ENCODE assay signal across 8 cellular contexts in the genomic region with DNA sequence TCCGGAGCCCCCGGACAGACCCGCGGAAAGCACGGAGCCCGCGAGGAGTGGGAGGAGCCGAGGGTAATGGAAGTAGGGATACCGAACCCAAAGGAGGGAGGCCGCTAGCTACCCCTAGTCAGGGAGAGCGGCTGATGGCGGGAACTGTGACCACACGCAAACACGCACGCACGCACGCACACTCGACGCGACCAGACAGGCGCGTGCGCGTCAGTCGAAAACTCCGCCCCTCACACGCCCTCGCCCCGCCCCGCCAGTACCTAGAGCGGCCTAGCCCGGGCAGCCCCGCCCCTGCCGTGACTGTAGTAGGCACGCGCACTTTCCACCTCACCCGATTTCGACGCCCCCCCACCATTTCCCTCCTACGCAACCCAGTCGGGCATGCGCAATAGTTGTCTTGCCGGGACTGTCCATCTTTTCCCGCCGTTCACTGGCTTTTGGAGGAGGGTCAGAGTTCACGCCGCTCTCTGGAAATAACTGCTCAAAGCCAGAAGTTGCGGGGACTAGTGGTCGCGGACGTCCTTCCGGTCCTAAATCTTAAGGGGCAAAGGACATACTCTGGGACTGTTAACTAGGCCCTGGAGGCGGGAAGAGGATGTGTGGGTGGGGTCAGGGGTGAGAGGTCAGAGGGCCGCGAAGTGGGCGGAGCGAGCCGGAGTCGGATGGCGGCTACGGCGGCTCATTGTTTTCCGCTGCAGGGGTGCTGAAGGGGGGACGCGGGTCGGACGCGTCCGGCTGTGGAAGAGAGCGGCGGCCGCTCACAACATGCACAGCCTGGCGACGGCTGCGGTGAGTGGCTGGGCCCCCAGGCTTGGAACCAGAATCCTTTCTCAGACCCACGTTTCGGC. TPM values are rescaled to one million over a fixed set of nuclear protein-coding genes. Genes with fewer than 3 reads are reported as not detected.
DNase-seq lines count a peak whose midpoint lies in the region; ATAC-seq and TF ChIP-seq lines count a peak whose summit lies in the region.

A gene with protein sequence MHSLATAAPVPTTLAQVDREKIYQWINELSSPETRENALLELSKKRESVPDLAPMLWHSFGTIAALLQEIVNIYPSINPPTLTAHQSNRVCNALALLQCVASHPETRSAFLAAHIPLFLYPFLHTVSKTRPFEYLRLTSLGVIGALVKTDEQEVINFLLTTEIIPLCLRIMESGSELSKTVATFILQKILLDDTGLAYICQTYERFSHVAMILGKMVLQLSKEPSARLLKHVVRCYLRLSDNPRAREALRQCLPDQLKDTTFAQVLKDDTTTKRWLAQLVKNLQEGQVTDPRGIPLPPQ (plus strand): TSS at position 650 of the 848 bp plus-strand sequence. CDS start 116 bp downstream, at position 766.
A gene with protein sequence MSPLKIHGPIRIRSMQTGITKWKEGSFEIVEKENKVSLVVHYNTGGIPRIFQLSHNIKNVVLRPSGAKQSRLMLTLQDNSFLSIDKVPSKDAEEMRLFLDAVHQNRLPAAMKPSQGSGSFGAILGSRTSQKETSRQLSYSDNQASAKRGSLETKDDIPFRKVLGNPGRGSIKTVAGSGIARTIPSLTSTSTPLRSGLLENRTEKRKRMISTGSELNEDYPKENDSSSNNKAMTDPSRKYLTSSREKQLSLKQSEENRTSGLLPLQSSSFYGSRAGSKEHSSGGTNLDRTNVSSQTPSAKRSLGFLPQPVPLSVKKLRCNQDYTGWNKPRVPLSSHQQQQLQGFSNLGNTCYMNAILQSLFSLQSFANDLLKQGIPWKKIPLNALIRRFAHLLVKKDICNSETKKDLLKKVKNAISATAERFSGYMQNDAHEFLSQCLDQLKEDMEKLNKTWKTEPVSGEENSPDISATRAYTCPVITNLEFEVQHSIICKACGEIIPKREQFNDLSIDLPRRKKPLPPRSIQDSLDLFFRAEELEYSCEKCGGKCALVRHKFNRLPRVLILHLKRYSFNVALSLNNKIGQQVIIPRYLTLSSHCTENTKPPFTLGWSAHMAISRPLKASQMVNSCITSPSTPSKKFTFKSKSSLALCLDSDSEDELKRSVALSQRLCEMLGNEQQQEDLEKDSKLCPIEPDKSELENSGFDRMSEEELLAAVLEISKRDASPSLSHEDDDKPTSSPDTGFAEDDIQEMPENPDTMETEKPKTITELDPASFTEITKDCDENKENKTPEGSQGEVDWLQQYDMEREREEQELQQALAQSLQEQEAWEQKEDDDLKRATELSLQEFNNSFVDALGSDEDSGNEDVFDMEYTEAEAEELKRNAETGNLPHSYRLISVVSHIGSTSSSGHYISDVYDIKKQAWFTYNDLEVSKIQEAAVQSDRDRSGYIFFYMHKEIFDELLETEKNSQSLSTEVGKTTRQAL (minus strand): TSS at position 162 of the 848 bp plus-strand sequence. CDS start 9,698 bp downstream, outside the sequence.

- peak within 1 kb of the TSS; percentile 97 for H3K27ac Mint-ChIP-seq in HFFc6
- peak within 1 kb of the TSS; percentile 99 for H3K27ac Mint-ChIP-seq in activated naive CD4-positive, alpha-beta T cell treated with anti-CD3 and anti-CD28 coated beads, Interleukin-2, amount 10 ng/mL, durations not matched to agents 7 days and 5 days

- H3K27ac ChIP-seq in SK-N-MC, result peak within 1 kb of the TSS; percentile 67
- H3K27ac ChIP-seq in gastroesophageal sphincter, result peak within 1 kb of the TSS; percentile 90 to 98 (median 94)

- H3K36me3 ChIP-seq in SK-N-MC (ENCODE audit: insufficient read depth, low read length) (peaks cover 47% of the 10 kb centered on the region), gastroesophageal sphincter (peaks cover 0 to 23% of the 10 kb centered on the region in 2 donors)

- H3K27me3 ChIP-seq in gastroesophageal sphincter, result no peaks in the 10 kb centered on the region

- H3K27me3 Mint-ChIP-seq in HFFc6 (ENCODE audit: insufficient read depth), result peaks cover 5% of the 10 kb centered on the region
- H3K27me3 Mint-ChIP-seq in activated naive CD4-positive, alpha-beta T cell treated with anti-CD3 and anti-CD28 coated beads, Interleukin-2, amount 10 ng/mL, durations not matched to agents 7 days and 5 days, result no peaks in the 10 kb centered on the region

- peak; percentile 39 for TF ChIP-seq EP300 in gastroesophageal sphincter (IDR thresholded peaks at IDR 0.05)

- H3K9ac ChIP-seq in SK-N-MC (ENCODE audit: insufficient read length), result peak within 1 kb of the TSS; percentile 95

- H3K4me1 ChIP-seq in gastroesophageal sphincter, result peaks cover 4 to 68% (median 19%) of the 10 kb centered on the region in 3 donors

- 0% methylated on average over 25 to 32 of the region's 77 CpGs for WGBS in gastroesophageal sphincter (ENCODE audit: low coverage in 1 of 2), 2 donors

- H3K4me3 Mint-ChIP-seq in HFFc6, result peak within 1 kb of the TSS; percentile 96
- H3K4me3 Mint-ChIP-seq in activated naive CD4-positive, alpha-beta T cell treated with anti-CD3 and anti-CD28 coated beads, Interleukin-2, amount 10 ng/mL, durations not matched to agents 7 days and 5 days, result peak within 1 kb of the TSS; percentile 95

- H3K9me3 ChIP-seq in SK-N-MC (ENCODE audit: low read depth, low read length), result no peaks in the 10 kb centered on the region
- no peaks in the 10 kb centered on the region for H3K9me3 ChIP-seq in gastroesophageal sphincter

- H3K36me3 Mint-ChIP-seq in HFFc6 (ENCODE audit: low read depth), result peaks cover 18% of the 10 kb centered on the region
- H3K36me3 Mint-ChIP-seq in activated naive CD4-positive, alpha-beta T cell treated with anti-CD3 and anti-CD28 coated beads, Interleukin-2, amount 10 ng/mL, durations not matched to agents 7 days and 5 days, result peaks cover 48% of the 10 kb centered on the region

- H3K9me3 Mint-ChIP-seq in HFFc6, result no peaks in the 10 kb centered on the region
- no peaks in the 10 kb centered on the region for H3K9me3 Mint-ChIP-seq in activated naive CD4-positive, alpha-beta T cell treated with anti-CD3 and anti-CD28 coated beads, Interleukin-2, amount 10 ng/mL, durations not matched to agents 7 days and 5 days

- ATAC-seq in gastroesophageal sphincter, result peak; percentile 96

- CTCF ChIA-PET in activated naive CD4-positive, alpha-beta T cell treated with anti-CD3 and anti-CD28 coated beads, Interleukin-2, amount 10 ng/mL, durations not matched to agents 7 days and 5 days (lab: Charles Lee), result interaction anchor here (0.6 kb wide), 1 partner anchor 52 kb away, joined by 3 read pairs; no protein-coding TSS in a partner anchor

- H3K4me3 ChIP-seq in NB4 (ENCODE audit: low read depth, low read length) (peak within 1 kb of the TSS; percentile 97), SK-N-MC (peak within 1 kb of the TSS; percentile 92), gastroesophageal sphincter (peak within 1 kb of the TSS; percentile 66 to 71)

- DNase-seq in GM04503 (ENCODE audit: low read depth) (peak; percentile 80), HFFc6 (peak; percentile 98), NB4 (ENCODE audit: low read depth) (peak; percentile 99), SK-N-MC (ENCODE audit: low read depth, low spot score) (peak; percentile 81), non-pigmented ciliary epithelial cell (ENCODE audit: low read depth) (peak; percentile 88), superior temporal gyrus (ENCODE audit: extremely low spot score) (peak; percentile 98)
- peak; percentile 100 for DNase-seq in activated naive CD4-positive, alpha-beta T cell treated with anti-CD3 and anti-CD28 coated beads, Interleukin-2, amount 10 ng/mL, durations not matched to agents 7 days and 5 days

- TF ChIP-seq CTCF in HFFc6 (IDR thresholded peaks at IDR 0.05) (no peak), NB4 (IDR thresholded peaks at IDR 0.05; ENCODE audit: low read depth, low read length) (no peak), gastroesophageal sphincter (IDR thresholded peaks at IDR 0.05) (peak in 2 of 4 experiments; percentile 18 to 19)

- H3K4me1 Mint-ChIP-seq in HFFc6 (ENCODE audit: low read depth), result peaks cover 48% of the 10 kb centered on the region
- peaks cover 62% of the 10 kb centered on the region for H3K4me1 Mint-ChIP-seq in activated naive CD4-positive, alpha-beta T cell treated with anti-CD3 and anti-CD28 coated beads, Interleukin-2, amount 10 ng/mL, durations not matched to agents 7 days and 5 days

- peak; percentile 72 for TF ChIP-seq POLR2A in NB4 (IDR thresholded peaks at IDR 0.05; ENCODE audit: extremely low read depth, insufficient read length)
- peak; percentile 62 to 74 for TF ChIP-seq POLR2A in gastroesophageal sphincter (IDR thresholded peaks at IDR 0.05)

RNA-seq across cellular contexts. Expression of the first gene that starts in this region (rescaled TPM):
- total RNA-seq in HFFc6 (2021; fragmentation: NEBNext Ultra II Directional; extraction: Animal tissue kit (Norgen Biotek cat#: 25700)), result 10 to 100 TPM; 36.9 to 57.5 (median 49.3) TPM
- total RNA-seq in gastroesophageal sphincter, result 10 to 100 TPM; 27.5 to 35.3 (median 32.3) TPM

RNA-seq across cellular contexts. Expression of the second gene that starts in this region (rescaled TPM):
- total RNA-seq in HFFc6 (2021; fragmentation: NEBNext Ultra II Directional; extraction: Animal tissue kit (Norgen Biotek cat#: 25700)), result 1 to 10 TPM; 6.1 to 7.4 (median 6.8) TPM
- total RNA-seq in gastroesophageal sphincter, result 10 to 100 TPM in 1 of 4 donors, 1 to 10 TPM in 3; 8.3 to 17.4 (median 9.0) TPM

Comparison
In these comparisons a context has a peak if more than half of its experiments do, and no peak if none do; other contexts are left out.
1. Peak in every context shown above with its lines: DNase-seq, ATAC-seq, H3K4me3 ChIP-seq and H3K27ac ChIP-seq.